Comparison of ENCODE assay signal across 29 cellular contexts in genomic region chr3:122306622-122306953, GRCh38. TPM values are rescaled to one million over a fixed set of nuclear protein-coding genes. Genes with fewer than 3 reads are reported as not detected.
"Had no signal": no experiment of that assay in that cellular context is flagged by ENCODE, and none has a peak within 500 bp of the region (broad histone marks: within the 10 kb centered on the region; RNA-seq: fewer than 3 reads in every experiment).

No MANE protein-coding gene starts in this region.

- H3K27ac ChIP-seq: colonic mucosa, ovary, thoracic aorta, tibial nerve, upper lobe of right lung, uterus had no signal

- H3K4me1 ChIP-seq: colonic mucosa, upper lobe of right lung, uterus had no signal

- H3K36me3 Mint-ChIP-seq: immature natural killer cell; memory B cell; naive thymus-derived CD4-positive, alpha-beta T cell; stimulated activated effector memory CD8-positive, alpha-beta T cell treated with anti-CD3 and anti-CD28 coated beads, Interleukin-12 subunit alpha, Interleukin-12 subunit beta, amount 100 ng/mL, for 72 hours had no signal

- ATAC-seq: naive thymus-derived CD4-positive, alpha-beta T cell; sciatic nerve had no signal

- H3K9me3 ChIP-seq: colonic mucosa, ovary, thoracic aorta, tibial nerve, upper lobe of right lung, uterus had no signal

- H3K9me3 Mint-ChIP-seq: dendritic cell treated with granulocyte-macrophage colony-stimulating factor and Interleukin-4, amounts not matched to agents 40 ng/mL and 50 ng/mL, for 4 days; immature natural killer cell; memory B cell; naive thymus-derived CD4-positive, alpha-beta T cell; nephron progenitor cell; stimulated activated effector memory CD8-positive, alpha-beta T cell treated with anti-CD3 and anti-CD28 coated beads, Interleukin-12 subunit alpha, Interleukin-12 subunit beta, amount 100 ng/mL, for 72 hours; stimulated activated naive CD8-positive, alpha-beta T cell treated with anti-CD3 and anti-CD28 coated beads, Interleukin-15, Interleukin-2, amounts not matched to agents 100 ng/mL and 50 ng/mL, for 24 hours had no signal

- DNase-seq: central memory CD4-positive, alpha-beta T cell; effector memory CD4-positive, alpha-beta T cell; hypothalamus; immature natural killer cell; left ventricle myocardium superior; naive thymus-derived CD4-positive, alpha-beta T cell; occipital lobe; ovary; stimulated activated CD4-positive, alpha-beta T cell treated with anti-CD3 and anti-CD28 coated beads, Interleukin-12 subunit alpha, Interleukin-12 subunit beta, amount 100 ng/mL, for 4 hours; stimulated activated CD4-positive, alpha-beta T cell treated with anti-CD3 and anti-CD28 coated beads, Interleukin-1b, Interleukin-23, amount 100 ng/mL, for 48 hours; stimulated activated CD4-positive, alpha-beta T cell treated with anti-CD3 and anti-CD28 coated beads, Interleukin-4, amount 100 ng/mL, for 24 hours; upper lobe of right lung; uterus had no signal

- H3K4me3 Mint-ChIP-seq: dendritic cell treated with granulocyte-macrophage colony-stimulating factor and Interleukin-4, amounts not matched to agents 40 ng/mL and 50 ng/mL, for 4 days; immature natural killer cell; memory B cell; naive thymus-derived CD4-positive, alpha-beta T cell; nephron progenitor cell; stimulated activated effector memory CD8-positive, alpha-beta T cell treated with anti-CD3 and anti-CD28 coated beads, Interleukin-12 subunit alpha, Interleukin-12 subunit beta, amount 100 ng/mL, for 72 hours; stimulated activated naive CD8-positive, alpha-beta T cell treated with anti-CD3 and anti-CD28 coated beads, Interleukin-15, Interleukin-2, amounts not matched to agents 100 ng/mL and 50 ng/mL, for 24 hours had no signal

- H3K27me3 Mint-ChIP-seq: dendritic cell treated with granulocyte-macrophage colony-stimulating factor and Interleukin-4, amounts not matched to agents 40 ng/mL and 50 ng/mL, for 4 days; stimulated activated naive CD8-positive, alpha-beta T cell treated with anti-CD3 and anti-CD28 coated beads, Interleukin-15, Interleukin-2, amounts not matched to agents 100 ng/mL and 50 ng/mL, for 24 hours had no signal

- FAIRE-seq: endothelial cell of umbilical vein, frontal cortex had no signal

- H3K4me1 Mint-ChIP-seq: immature natural killer cell; naive thymus-derived CD4-positive, alpha-beta T cell; nephron progenitor cell; stimulated activated effector memory CD8-positive, alpha-beta T cell treated with anti-CD3 and anti-CD28 coated beads, Interleukin-12 subunit alpha, Interleukin-12 subunit beta, amount 100 ng/mL, for 72 hours had no signal

- H3K36me3 ChIP-seq: colonic mucosa, ovary, thoracic aorta, tibial nerve, upper lobe of right lung, uterus had no signal

- H3K4me3 ChIP-seq: colonic mucosa, lung, ovary, smooth muscle cell, thoracic aorta, tibial nerve, upper lobe of right lung, uterus had no signal

- H3K27me3 ChIP-seq: colonic mucosa, ovary, tibial nerve, upper lobe of right lung, uterus had no signal

- H3K27ac Mint-ChIP-seq: dendritic cell treated with granulocyte-macrophage colony-stimulating factor and Interleukin-4, amounts not matched to agents 40 ng/mL and 50 ng/mL, for 4 days; immature natural killer cell; memory B cell; naive thymus-derived CD4-positive, alpha-beta T cell; nephron progenitor cell; progenitor cell of endocrine pancreas; stimulated activated effector memory CD8-positive, alpha-beta T cell treated with anti-CD3 and anti-CD28 coated beads, Interleukin-12 subunit alpha, Interleukin-12 subunit beta, amount 100 ng/mL, for 72 hours; stimulated activated naive CD8-positive, alpha-beta T cell treated with anti-CD3 and anti-CD28 coated beads, Interleukin-15, Interleukin-2, amounts not matched to agents 100 ng/mL and 50 ng/mL, for 24 hours had no signal

RNA-seq across cellular contexts. Expression of gene CSTA, which starts 18.5 kb away (rescaled TPM):
- total RNA-seq: cerebellum, endothelial cell of umbilical vein, fibroblast of villous mesenchyme, frontal cortex, occipital lobe, progenitor cell of endocrine pancreas had no signal
- polyA plus RNA-seq: endothelial cell of umbilical vein had no signal
